32 cellular contexts compared by ENCODE assay signal in the genomic region with DNA sequence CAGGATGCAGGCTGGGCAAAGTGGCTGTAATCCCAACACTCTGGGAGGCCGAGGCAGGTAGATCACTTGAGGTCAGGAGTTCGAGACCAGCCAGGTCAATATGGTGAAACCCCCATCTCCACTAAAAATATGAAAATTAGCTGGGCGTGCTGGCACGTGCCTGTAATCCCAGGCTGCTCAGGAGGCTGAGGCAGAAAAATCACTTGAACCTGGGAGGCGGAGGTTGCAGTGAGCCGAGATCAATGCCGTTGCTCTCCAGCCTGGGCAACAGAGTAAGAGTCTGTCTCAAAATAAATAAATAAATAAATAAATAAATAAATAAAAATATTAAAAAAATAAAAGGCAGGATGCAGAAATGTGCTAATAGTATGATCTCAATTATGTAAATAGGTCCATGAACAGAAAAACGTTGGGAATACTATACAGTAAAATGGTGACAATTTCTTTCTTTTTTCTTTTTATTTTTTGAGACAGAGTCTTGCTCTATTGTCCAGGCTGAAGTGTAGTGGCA.
"Had no signal": no experiment of that assay in that cellular context is flagged by ENCODE, and none has a peak within 500 bp of the region (broad histone marks: within the 10 kb centered on the region; RNA-seq: fewer than 3 reads in every experiment).

No MANE protein-coding gene starts in this region.

- ATAC-seq: activated CD8-positive, alpha-beta T cell treated with anti-CD3 and anti-CD28 coated beads for 36 hours; activated naive CD4-positive, alpha-beta T cell treated with anti-CD3 and anti-CD28 coated beads, Interleukin-2, amount 50 U/mL, for 72 hours; activated T-cell treated with anti-CD3 and anti-CD28 coated beads, Interleukin-2, amount 50 U/mL, for 4 hours; activated T-cell treated with anti-CD3 and anti-CD28 coated beads, Interleukin-2, amount 50 U/mL, for 72 hours; activated T-helper 17 cell treated with anti-CD3 and anti-CD28 coated beads, Interleukin-2, amount 50 U/mL, for 72 hours; body of pancreas had no signal

- DNase-seq: activated B cell treated with CpG ODN at 0.5 μM for 24 hours; activated CD4-positive, alpha-beta memory T cell treated with anti-CD3 and anti-CD28 coated beads for 36 hours; activated CD4-positive, alpha-beta T cell treated with anti-CD3 and anti-CD28 coated beads for 4 hours; activated CD4-positive, alpha-beta T cell treated with anti-CD3 and anti-CD28 coated beads, Interleukin-2, amount 10 ng/mL, durations not matched to agents 24 days and 14 days; activated CD4-positive, alpha-beta T cell treated with anti-CD3 and anti-CD28 coated beads, Interleukin-2, amount 50 U/mL, for 1 hour; activated CD4-positive, alpha-beta T cell treated with anti-CD3 and anti-CD28 coated beads, Interleukin-2, amount 50 U/mL, for 4 hours; activated CD4-positive, CD25-positive, alpha-beta regulatory T cell treated with anti-CD3 and anti-CD28 coated beads, Interleukin-2, amount 50 U/mL, for 72 hours; activated CD8-positive, alpha-beta memory T cell treated with anti-CD3 and anti-CD28 coated beads, Interleukin-2, amount 50 U/mL, for 4 hours; activated CD8-positive, alpha-beta T cell treated with anti-CD3 and anti-CD28 coated beads for 36 hours; activated effector memory CD4-positive, alpha-beta T cell treated with anti-CD3 and anti-CD28 coated beads, Interleukin-2, amount 50 U/mL, for 16 hours; activated gamma-delta T cell treated with Interleukin-2 at 50 U/mL for 16 hours; activated naive CD4-positive, alpha-beta T cell; activated naive CD4-positive, alpha-beta T cell treated with anti-CD3 and anti-CD28 coated beads for 36 hours; activated naive CD4-positive, alpha-beta T cell treated with anti-CD3 and anti-CD28 coated beads, Interleukin-2, amount 50 U/mL, for 16 hours; activated naive CD8-positive, alpha-beta T cell treated with anti-CD3 and anti-CD28 coated beads for 36 hours; activated T-cell treated with anti-CD3 and anti-CD28 coated beads for 4 hours; activated T-cell treated with anti-CD3 and anti-CD28 coated beads, Interleukin-2, amount 50 U/mL, for 1 hour; activated T-cell treated with anti-CD3 and anti-CD28 coated beads, Interleukin-2, amount 50 U/mL, for 4 hours; activated T-cell treated with anti-CD3 and anti-CD28 coated beads, Interleukin-2, amount 50 U/mL, for 72 hours; adrenal gland; amniotic stem cell; body of pancreas; brain microvascular endothelial cell; caudate nucleus; cerebellar nuclear complex; T-helper 1 cell; T-helper 2 cell; T-helper 9 cell had no signal

- H3K4me1 ChIP-seq: adrenal gland, body of pancreas, breast epithelium had no signal

- H3K36me3 ChIP-seq: adrenal gland, brain microvascular endothelial cell, breast epithelium had no signal

- H3K9me3 ChIP-seq: adrenal gland, body of pancreas, breast epithelium had no signal

- H3K4me3 ChIP-seq: adrenal gland, body of pancreas, breast epithelium had no signal

- H3K27ac ChIP-seq: adrenal gland, body of pancreas, brain microvascular endothelial cell, breast epithelium, VCaP had no signal

- H3K27me3 ChIP-seq: adrenal gland, body of pancreas, brain microvascular endothelial cell, breast epithelium had no signal
